ENCODE assay signal across 9 cellular contexts in genomic region chr12:1318327-1319031, GRCh38.
DNase-seq lines count a peak whose midpoint lies in the region; ATAC-seq, FAIRE-seq and TF ChIP-seq lines count a peak whose summit lies in the region.
"Had no signal": no experiment of that assay in that cellular context is flagged by ENCODE, and none has a peak within 500 bp of the region (broad histone marks: within the 10 kb centered on the region; RNA-seq: fewer than 3 reads in every experiment).

No MANE protein-coding gene starts in this region.

- no peak overlapping the region for H3K4me3 Mint-ChIP-seq in activated CD8-positive, alpha-beta memory T cell treated with anti-CD3 and anti-CD28 coated beads, Interleukin-2, amount 10 ng/mL, durations not matched to agents 7 days and 5 days
- no peak overlapping the region for H3K4me3 Mint-ChIP-seq in activated naive CD8-positive, alpha-beta T cell treated with anti-CD3 and anti-CD28 coated beads, Interleukin-2, amount 50 U/mL, for 24 hours
- H3K4me3 Mint-ChIP-seq: naive B cell had no signal

- TF ChIP-seq CTCF in PC-3 (conservative IDR thresholded peaks at IDR 0.05; ENCODE audit: low read depth, low read length) (no peak), foreskin keratinocyte (conservative IDR thresholded peaks at IDR 0.05) (no peak), D721Med (IDR thresholded peaks at IDR 0.05; ENCODE audit: insufficient read depth, missing control alignments) (no peak)

- no peak overlapping the region for H3K27ac Mint-ChIP-seq in activated CD8-positive, alpha-beta memory T cell treated with anti-CD3 and anti-CD28 coated beads, Interleukin-2, amount 10 ng/mL, durations not matched to agents 7 days and 5 days
- H3K27ac Mint-ChIP-seq in activated naive CD8-positive, alpha-beta T cell treated with anti-CD3 and anti-CD28 coated beads, Interleukin-2, amount 50 U/mL, for 24 hours, result no peak overlapping the region
- H3K27ac Mint-ChIP-seq: naive B cell had no signal

- H3K36me3 ChIP-seq in PC-3 (ENCODE audit: low read depth, low read length), result no peaks in the 10 kb centered on the region

- FAIRE-seq in HTR-8/SVneo (lab: Jason Lieb, UNC), result peak; percentile 4
- FAIRE-seq in D721Med (lab: Jason Lieb, UNC), result no peak

- POLR2A ChIA-PET in PC-3 (lab: Charles Lee; ENCODE audit: unreplicated experiment), result interaction anchor here (0.5 to 0.7 kb wide), 4 partner anchors 11 to 222 kb away, joined by 4 to 8 read pairs (median 6); no protein-coding TSS in a partner anchor

- peak overlapping the region; percentile 53 for H3K4me3 ChIP-seq in PC-3 (ENCODE audit: low read length)

- H3K27me3 ChIP-seq in PC-3 (ENCODE audit: low read length), result no peaks in the 10 kb centered on the region
- H3K27me3 ChIP-seq in foreskin keratinocyte, result no peaks in the 10 kb centered on the region

- peak overlapping the region; percentile 78 for H3K4me2 ChIP-seq in PC-3 (ENCODE audit: low read length)

- ATAC-seq in PC-3 (peak; percentile 87), foreskin keratinocyte (peak; percentile 58), sciatic nerve (peak; percentile 90)
- ATAC-seq in activated CD8-positive, alpha-beta memory T cell treated with anti-CD3 and anti-CD28 coated beads, Interleukin-2, amount 10 ng/mL, durations not matched to agents 7 days and 5 days, result no peak
- ATAC-seq in activated naive CD8-positive, alpha-beta T cell treated with anti-CD3 and anti-CD28 coated beads, Interleukin-2, amount 50 U/mL, for 24 hours, result no peak

- H3K9ac ChIP-seq in PC-3 (ENCODE audit: low read length), result peak overlapping the region; percentile 49

- CTCF ChIA-PET in PC-3 (lab: Charles Lee), result interaction anchor here (0.6 kb wide), 2 partner anchors 107 to 194 kb away, joined by 3 read pairs; no protein-coding TSS in a partner anchor
- CTCF ChIA-PET in activated CD8-positive, alpha-beta memory T cell treated with anti-CD3 and anti-CD28 coated beads, Interleukin-2, amount 10 ng/mL, durations not matched to agents 7 days and 5 days (lab: Charles Lee), result interaction anchor here (1.5 kb wide), 1 partner anchor 226 kb away, joined by 3 read pairs; no protein-coding TSS in a partner anchor

- peak overlapping the region; percentile 78 for H3K27ac ChIP-seq in PC-3 (ENCODE audit: low read length)
- no peak overlapping the region for H3K27ac ChIP-seq in foreskin keratinocyte

- peaks cover 10% of the 10 kb centered on the region for H3K36me3 Mint-ChIP-seq in activated CD8-positive, alpha-beta memory T cell treated with anti-CD3 and anti-CD28 coated beads, Interleukin-2, amount 10 ng/mL, durations not matched to agents 7 days and 5 days
- peaks cover 16% of the 10 kb centered on the region for H3K36me3 Mint-ChIP-seq in activated naive CD8-positive, alpha-beta T cell treated with anti-CD3 and anti-CD28 coated beads, Interleukin-2, amount 50 U/mL, for 24 hours (ENCODE audit: low read depth)

- H2AFZ ChIP-seq in PC-3 (ENCODE audit: low read length), result peak overlapping the region; percentile 37

- H3K4me1 ChIP-seq in PC-3 (ENCODE audit: insufficient read depth, low read length), result peaks cover 20% of the 10 kb centered on the region
- peaks cover 17% of the 10 kb centered on the region for H3K4me1 ChIP-seq in foreskin keratinocyte

- H3K79me2 ChIP-seq in PC-3 (ENCODE audit: low read length), result no peaks in the 10 kb centered on the region

- H3K9me2 ChIP-seq in PC-3 (replicated peaks; ENCODE audit: low read length), result no peaks in the 10 kb centered on the region

- no peaks in the 10 kb centered on the region for H4K20me1 ChIP-seq in PC-3 (ENCODE audit: low read length)

- no peaks in the 10 kb centered on the region for H3K9me3 ChIP-seq in PC-3 (ENCODE audit: low read length)

- intact Hi-C loops in PC-3 (cut with micrococcal nuclease), result loop anchor here (1.0 to 10.0 kb wide), 4 partner anchors 40 to 226 kb away; no protein-coding TSS in a partner anchor
- intact Hi-C loops in sciatic nerve (cut with DNase I), result no loop called here

- H3K4me1 Mint-ChIP-seq in activated CD8-positive, alpha-beta memory T cell treated with anti-CD3 and anti-CD28 coated beads, Interleukin-2, amount 10 ng/mL, durations not matched to agents 7 days and 5 days, result peaks cover 3% of the 10 kb centered on the region
- peaks cover 5% of the 10 kb centered on the region for H3K4me1 Mint-ChIP-seq in activated naive CD8-positive, alpha-beta T cell treated with anti-CD3 and anti-CD28 coated beads, Interleukin-2, amount 50 U/mL, for 24 hours

- peaks cover 2% of the 10 kb centered on the region for H3K9me3 Mint-ChIP-seq in activated CD8-positive, alpha-beta memory T cell treated with anti-CD3 and anti-CD28 coated beads, Interleukin-2, amount 10 ng/mL, durations not matched to agents 7 days and 5 days (ENCODE audit: low read depth)
- peaks cover 12% of the 10 kb centered on the region for H3K9me3 Mint-ChIP-seq in activated naive CD8-positive, alpha-beta T cell treated with anti-CD3 and anti-CD28 coated beads, Interleukin-2, amount 50 U/mL, for 24 hours

- H3F3A ChIP-seq in PC-3 (ENCODE audit: low read length, unreplicated experiment), result no peaks in the 10 kb centered on the region

- H3K27me3 Mint-ChIP-seq in activated CD8-positive, alpha-beta memory T cell treated with anti-CD3 and anti-CD28 coated beads, Interleukin-2, amount 10 ng/mL, durations not matched to agents 7 days and 5 days, result no peaks in the 10 kb centered on the region
- no peaks in the 10 kb centered on the region for H3K27me3 Mint-ChIP-seq in activated naive CD8-positive, alpha-beta T cell treated with anti-CD3 and anti-CD28 coated beads, Interleukin-2, amount 50 U/mL, for 24 hours
- H3K27me3 Mint-ChIP-seq: naive B cell had no signal

- no peak for DNase-seq in HTR-8/SVneo (ENCODE audit: insufficient read length, low spot score)
- DNase-seq in PC-3, result peak; percentile 62
- DNase-seq in foreskin keratinocyte, result peak in 1 of 2 donors; percentile 22
- DNase-seq in sciatic nerve (ENCODE audit: low spot score), result peak; percentile 59
- DNase-seq in activated CD8-positive, alpha-beta memory T cell treated with anti-CD3 and anti-CD28 coated beads, Interleukin-2, amount 10 ng/mL, durations not matched to agents 7 days and 5 days, result no peak
- DNase-seq in D721Med (ENCODE audit: insufficient read length, low spot score), result no peak
- no peak for DNase-seq in T-helper 1 cell
- DNase-seq in activated naive CD8-positive, alpha-beta T cell treated with anti-CD3 and anti-CD28 coated beads, Interleukin-2, amount 50 U/mL, for 24 hours, result no peak
- DNase-seq: naive B cell had no signal

- BruUV-seq in PC-3 (replicated peaks; lab: Mats Ljungman, UMichigan), result no TSS peak

Comparison
In these comparisons a context has a peak if more than half of its experiments do, and no peak if none do; other contexts are left out.
1. DNase-seq: peak in PC-3 (single experiment) and sciatic nerve (single experiment); none in HTR-8/SVneo (single experiment), activated CD8-positive, alpha-beta memory T cell treated with anti-CD3 and anti-CD28 coated beads, Interleukin-2, amount 10 ng/mL, durations not matched to agents 7 days and 5 days (single experiment), D721Med (single experiment), T-helper 1 cell (0 of 5) and activated naive CD8-positive, alpha-beta T cell treated with anti-CD3 and anti-CD28 coated beads, Interleukin-2, amount 50 U/mL, for 24 hours (single experiment).
2. ATAC-seq: peak in PC-3 (single experiment), foreskin keratinocyte (single experiment) and sciatic nerve (single experiment); none in activated CD8-positive, alpha-beta memory T cell treated with anti-CD3 and anti-CD28 coated beads, Interleukin-2, amount 10 ng/mL, durations not matched to agents 7 days and 5 days (single experiment) and activated naive CD8-positive, alpha-beta T cell treated with anti-CD3 and anti-CD28 coated beads, Interleukin-2, amount 50 U/mL, for 24 hours (single experiment).